ENCODE assay signal across 31 cellular contexts in the genomic region with DNA sequence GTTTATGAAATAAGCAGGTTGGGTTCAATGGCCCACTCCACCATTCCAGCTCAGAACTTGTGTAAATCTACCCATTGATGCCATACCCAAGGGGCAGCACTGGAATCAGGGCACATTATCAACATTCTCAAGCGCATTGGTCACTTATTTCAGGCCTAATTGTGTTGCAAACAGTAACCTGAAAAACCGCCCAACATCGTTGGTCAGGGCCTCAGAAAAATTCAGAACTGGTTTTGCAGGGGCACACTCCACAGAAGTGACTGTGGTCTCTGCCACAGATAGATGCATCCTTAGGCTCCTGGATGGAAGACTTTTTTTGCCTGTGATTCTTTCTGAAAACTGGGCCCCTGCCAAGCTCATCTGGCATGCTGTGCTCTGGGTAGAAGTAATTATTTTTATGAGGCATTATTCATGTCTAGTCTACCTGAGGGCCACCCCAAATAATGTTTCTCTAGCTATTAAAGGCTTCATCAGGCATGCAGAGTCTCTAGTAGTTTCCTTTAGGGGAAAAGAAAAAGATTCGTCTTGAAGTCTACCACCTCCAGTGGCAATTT. TPM values are rescaled to one million over a fixed set of nuclear protein-coding genes. Genes with fewer than 3 reads are reported as not detected.
"Had no signal": no experiment of that assay in that cellular context is flagged by ENCODE, and none has a peak within 500 bp of the region (broad histone marks: within the 10 kb centered on the region; RNA-seq: fewer than 3 reads in every experiment).

No MANE protein-coding gene starts in this region.

- H3K36me3 Mint-ChIP-seq: activated naive CD8-positive, alpha-beta T cell treated with anti-CD3 and anti-CD28 coated beads, Interleukin-2, amount 10 ng/mL, durations not matched to agents 7 days and 5 days; naive thymus-derived CD4-positive, alpha-beta T cell had no signal

- ATAC-seq: effector memory CD8-positive, alpha-beta T cell; esophagus mucosa; naive thymus-derived CD4-positive, alpha-beta T cell; right lobe of liver had no signal

- H3K4me1 ChIP-seq: colonic mucosa, right lobe of liver, thyroid gland had no signal

- H3K4me3 Mint-ChIP-seq: activated naive CD8-positive, alpha-beta T cell treated with anti-CD3 and anti-CD28 coated beads, Interleukin-2, amount 10 ng/mL, durations not matched to agents 7 days and 5 days; activated T-cell treated with anti-CD3 and anti-CD28 coated beads, Interleukin-2, amount 50 U/mL, for 24 hours; effector memory CD8-positive, alpha-beta T cell; naive thymus-derived CD4-positive, alpha-beta T cell; neural crest cell; stimulated activated naive CD8-positive, alpha-beta T cell treated with anti-CD3 and anti-CD28 coated beads, Interleukin-15, Interleukin-2, amounts not matched to agents 100 ng/mL and 50 ng/mL, for 24 hours; T-helper 2 cell treated with Interferon-gamma antibody and Interleukin-4, amounts not matched to agents 5 μg/mL and 100 μg/mL, for 36 hours had no signal

- H3K27ac Mint-ChIP-seq: activated naive CD8-positive, alpha-beta T cell treated with anti-CD3 and anti-CD28 coated beads, Interleukin-2, amount 10 ng/mL, durations not matched to agents 7 days and 5 days; activated T-cell treated with anti-CD3 and anti-CD28 coated beads, Interleukin-2, amount 50 U/mL, for 24 hours; activated T-helper 2 cell treated with anti-CD3 and anti-CD28 coated beads, Interferon-gamma antibody, Interleukin-2, Interleukin-4, amounts not matched to agents 10 μg/mL and 5 μg/mL and 100 μg/mL, durations not matched to agents 14 hours and 24 hours and 36 hours; effector memory CD8-positive, alpha-beta T cell; naive thymus-derived CD4-positive, alpha-beta T cell; stimulated activated naive CD8-positive, alpha-beta T cell treated with anti-CD3 and anti-CD28 coated beads, Interleukin-15, Interleukin-2, amounts not matched to agents 100 ng/mL and 50 ng/mL, for 24 hours; T-helper 2 cell treated with Interferon-gamma antibody and Interleukin-4, amounts not matched to agents 5 μg/mL and 100 μg/mL, for 36 hours had no signal

- H3K4me1 Mint-ChIP-seq: activated naive CD8-positive, alpha-beta T cell treated with anti-CD3 and anti-CD28 coated beads, Interleukin-2, amount 10 ng/mL, durations not matched to agents 7 days and 5 days had no signal

- H3K9me3 ChIP-seq: colonic mucosa, right lobe of liver, thyroid gland had no signal

- FAIRE-seq: bronchial epithelial cell, endothelial cell of umbilical vein, frontal cortex, islet of Langerhans had no signal

- H3K27ac ChIP-seq: colonic mucosa, dorsolateral prefrontal cortex, right lobe of liver, thyroid gland had no signal

- H3K36me3 ChIP-seq: colonic mucosa, right lobe of liver, thyroid gland had no signal

- H3K4me3 ChIP-seq: colonic mucosa, dorsolateral prefrontal cortex, right lobe of liver, skin epidermis, thyroid gland had no signal

- H3K27me3 Mint-ChIP-seq: activated T-cell treated with anti-CD3 and anti-CD28 coated beads, Interleukin-2, amount 50 U/mL, for 24 hours; effector memory CD8-positive, alpha-beta T cell; stimulated activated naive CD8-positive, alpha-beta T cell treated with anti-CD3 and anti-CD28 coated beads, Interleukin-15, Interleukin-2, amounts not matched to agents 100 ng/mL and 50 ng/mL, for 24 hours had no signal

- H3K27me3 ChIP-seq: colonic mucosa, dorsolateral prefrontal cortex, right lobe of liver, thyroid gland had no signal

- H3K9me3 Mint-ChIP-seq: activated naive CD8-positive, alpha-beta T cell treated with anti-CD3 and anti-CD28 coated beads, Interleukin-2, amount 10 ng/mL, durations not matched to agents 7 days and 5 days; activated T-cell treated with anti-CD3 and anti-CD28 coated beads, Interleukin-2, amount 50 U/mL, for 24 hours; activated T-helper 2 cell treated with anti-CD3 and anti-CD28 coated beads, Interferon-gamma antibody, Interleukin-2, Interleukin-4, amounts not matched to agents 10 μg/mL and 5 μg/mL and 100 μg/mL, durations not matched to agents 14 hours and 24 hours and 36 hours; neural crest cell; stimulated activated naive CD8-positive, alpha-beta T cell treated with anti-CD3 and anti-CD28 coated beads, Interleukin-15, Interleukin-2, amounts not matched to agents 100 ng/mL and 50 ng/mL, for 24 hours; T-helper 2 cell treated with Interferon-gamma antibody and Interleukin-4, amounts not matched to agents 5 μg/mL and 100 μg/mL, for 36 hours had no signal

- DNase-seq: activated CD4-positive, alpha-beta T cell treated with anti-CD3 and anti-CD28 coated beads for 1 hour; activated CD8-positive, alpha-beta memory T cell treated with anti-CD3 and anti-CD28 coated beads for 24 hours; activated CD8-positive, alpha-beta memory T cell treated with anti-CD3 and anti-CD28 coated beads, Interleukin-2, amount 50 U/mL, for 4 hours; activated naive CD4-positive, alpha-beta T cell; activated naive CD8-positive, alpha-beta T cell treated with anti-CD3 and anti-CD28 coated beads, Interleukin-2, amount 10 ng/mL, durations not matched to agents 7 days and 5 days; activated T-cell treated with anti-CD3 and anti-CD28 coated beads, Interleukin-2, amount 50 U/mL, for 24 hours; amygdala; colonic mucosa; dorsolateral prefrontal cortex; effector memory CD8-positive, alpha-beta T cell; hypothalamus; mesendoderm; naive thymus-derived CD4-positive, alpha-beta T cell; posterior cingulate gyrus; right lobe of liver; stimulated activated CD4-positive, alpha-beta T cell treated with anti-CD3 and anti-CD28 coated beads, Interleukin-1b, Interleukin-23, amount 100 ng/mL, for 48 hours; substantia nigra; thyroid gland had no signal

RNA-seq across cellular contexts. Expression of gene LRTM1, which starts 21.7 kb away (rescaled TPM):
- total RNA-seq: activated naive CD8-positive, alpha-beta T cell treated with anti-CD3 and anti-CD28 coated beads, Interleukin-2, amount 10 ng/mL, durations not matched to agents 7 days and 5 days; activated T-helper 2 cell treated with anti-CD3 and anti-CD28 coated beads, Interferon-gamma antibody, Interleukin-2, Interleukin-4, amounts not matched to agents 10 μg/mL and 5 μg/mL and 100 μg/mL, durations not matched to agents 14 hours and 24 hours and 36 hours; bronchial epithelial cell; colonic mucosa; endothelial cell of umbilical vein; esophagus mucosa; frontal cortex; lower leg skin; naive thymus-derived CD4-positive, alpha-beta T cell; neural crest cell; omental fat pad; right lobe of liver; thyroid gland; ureter had no signal
- polyA plus RNA-seq: endothelial cell of umbilical vein; naive thymus-derived CD4-positive, alpha-beta T cell had no signal
